In the genomic region with DNA sequence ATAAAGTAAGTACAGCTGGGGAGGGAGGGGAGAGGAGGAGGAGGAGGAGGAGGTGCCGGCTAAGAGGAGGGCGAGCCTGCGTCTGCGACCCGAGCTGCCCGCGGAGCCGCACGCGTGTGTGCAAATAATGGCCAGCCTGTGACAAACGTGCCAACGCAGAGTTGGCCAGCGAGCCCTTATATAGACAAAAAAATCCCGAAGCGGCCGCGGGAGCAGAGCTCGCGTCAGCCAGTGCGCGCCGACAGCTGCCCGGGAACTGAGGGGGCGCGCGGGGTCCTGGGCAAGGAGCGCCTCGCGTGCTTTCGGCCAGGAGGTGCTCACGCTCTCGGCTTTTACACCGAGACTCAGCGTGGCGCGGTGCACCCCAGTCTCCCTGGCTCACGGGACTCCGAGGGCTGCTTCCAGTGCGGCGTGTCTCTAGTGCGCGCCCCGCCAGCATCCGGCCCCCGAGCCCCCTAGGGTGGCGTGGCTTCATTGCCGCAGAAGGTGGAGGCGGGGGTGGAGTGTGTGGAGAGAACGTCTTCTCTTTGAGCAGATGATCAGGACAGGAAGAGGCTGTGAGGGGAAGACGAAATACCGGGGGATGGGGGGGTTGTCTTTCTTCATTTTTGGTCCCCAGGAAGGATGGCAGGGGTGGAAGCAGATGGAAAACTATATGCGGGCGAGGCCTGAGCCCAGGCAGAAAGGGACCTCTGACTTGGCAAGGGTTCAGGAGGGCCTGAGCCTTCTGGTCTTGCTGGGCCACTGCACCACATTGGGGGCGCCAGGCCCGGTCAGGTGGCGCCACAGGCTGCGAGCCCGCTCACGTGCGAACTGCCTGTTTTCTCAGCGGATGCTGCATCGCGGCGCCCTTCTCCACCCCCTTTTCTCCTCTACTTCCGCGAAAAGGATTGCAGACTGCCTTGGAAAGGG, we compare ENCODE assay signal across 8 cellular contexts. TPM values are rescaled to one million over a fixed set of nuclear protein-coding genes. Genes with fewer than 3 reads are reported as not detected.
DNase-seq lines count a peak whose midpoint lies in the region; ATAC-seq lines count a peak whose summit lies in the region.

No MANE protein-coding gene starts in this region.

- H3K4me1 ChIP-seq in CD4-positive, CD25-positive, alpha-beta regulatory T cell (ENCODE audit: control insufficient read depth, insufficient read depth, low read length, poor library complexity, severe bottlenecking): peaks cover 26% of the 10 kb centered on the region
- H3K4me1 ChIP-seq in muscle layer of duodenum (ENCODE audit: control insufficient read depth in 1 of 2, insufficient read depth in 2 of 2, low read length in 2 of 2): no peaks in the 10 kb centered on the region

- H3K27me3 Mint-ChIP-seq in CD4-positive, CD25-positive, alpha-beta regulatory T cell: peaks cover 4% of the 10 kb centered on the region

- ATAC-seq in CD4-positive, CD25-positive, alpha-beta regulatory T cell (ENCODE audit: low read depth in 2 of 2): peak; percentile 80 to 81
- ATAC-seq in GM19463 (IDR thresholded peaks at IDR 0.05; ENCODE audit: unreplicated experiment) (peak; percentile 38), esophagus mucosa (peak; percentile 63)

- no peaks in the 10 kb centered on the region for H3K27me3 ChIP-seq in CD4-positive, CD25-positive, alpha-beta regulatory T cell (ENCODE audit: control insufficient read depth, insufficient read depth, low read length)
- H3K27me3 ChIP-seq in muscle layer of duodenum (ENCODE audit: low read depth, low read length): no peaks in the 10 kb centered on the region

- peak overlapping the region; percentile 92 to 99 (median 94) for H3K4me3 Mint-ChIP-seq in CD4-positive, CD25-positive, alpha-beta regulatory T cell

- no peaks in the 10 kb centered on the region for H3K9me3 ChIP-seq in CD4-positive, CD25-positive, alpha-beta regulatory T cell (ENCODE audit: control insufficient read depth in 2 of 2, low read length in 2 of 2)
- H3K9me3 ChIP-seq in muscle layer of duodenum (ENCODE audit: control insufficient read depth in 1 of 2, low read length in 2 of 2): no peaks in the 10 kb centered on the region

- H3K4me1 Mint-ChIP-seq in CD4-positive, CD25-positive, alpha-beta regulatory T cell: peaks cover 33 to 63% (median 44%) of the 10 kb centered on the region in 4 donors

- peak overlapping the region; percentile 98 to 99 (median 99) for H3K27ac Mint-ChIP-seq in CD4-positive, CD25-positive, alpha-beta regulatory T cell

- peak; percentile 68 to 90 (median 87) for DNase-seq in CD4-positive, CD25-positive, alpha-beta regulatory T cell
- peak; percentile 68 for DNase-seq in HK-2 (ENCODE audit: unreplicated experiment)
- peak; percentile 64 for DNase-seq in NOMO-1 treated with dmso at 0.1 percent for 144 hours (lab: John Stamatoyannopoulos, UW; ENCODE audit: unreplicated experiment)
- DNase-seq in activated T-cell treated with anti-CD3 and anti-CD28 coated beads for 4 hours: peak; percentile 74
- peak; percentile 60 to 62 for DNase-seq in stimulated activated CD8-positive, alpha-beta memory T cell treated with anti-CD3 and anti-CD28 coated beads, Interleukin-7, amount 100 ng/mL, for 1 hour (ENCODE audit: low read depth in 2 of 2)

- peak overlapping the region; percentile 82 for H3K4me3 ChIP-seq in CD4-positive, CD25-positive, alpha-beta regulatory T cell (ENCODE audit: low read depth, low read length)
- peak overlapping the region; percentile 64 to 83 for H3K4me3 ChIP-seq in muscle layer of duodenum (ENCODE audit: low read depth in 1 of 2, low read length in 2 of 2)

- peaks cover 5% of the 10 kb centered on the region for H3K36me3 Mint-ChIP-seq in CD4-positive, CD25-positive, alpha-beta regulatory T cell

- H3K27ac ChIP-seq in CD4-positive, CD25-positive, alpha-beta regulatory T cell (ENCODE audit: insufficient read depth, low read length, poor library complexity, severe bottlenecking): peak overlapping the region; percentile 87
- peak overlapping the region; percentile 95 for H3K27ac ChIP-seq in muscle layer of duodenum (ENCODE audit: low read length)

- H3K9me3 Mint-ChIP-seq in CD4-positive, CD25-positive, alpha-beta regulatory T cell: no peaks in the 10 kb centered on the region

- no peaks in the 10 kb centered on the region for H3K36me3 ChIP-seq in CD4-positive, CD25-positive, alpha-beta regulatory T cell (ENCODE audit: control insufficient read depth, insufficient read depth, low read length)
- H3K36me3 ChIP-seq in muscle layer of duodenum (ENCODE audit: control insufficient read depth in 1 of 2, insufficient read depth in 2 of 2, low read length in 2 of 2): peaks cover 0 to 6% of the 10 kb centered on the region in 2 donors

RNA-seq across cellular contexts. Expression of a gene that starts 0.7 kb away (rescaled TPM):
- total RNA-seq in CD4-positive, CD25-positive, alpha-beta regulatory T cell: 38.5 TPM
- polyA plus RNA-seq in CD4-positive, CD25-positive, alpha-beta regulatory T cell: 10 to 100 TPM; 20.8 to 25.4 (median 22.9) TPM
- total RNA-seq in esophagus mucosa: 52.4 TPM

Comparison
In these comparisons a context has a peak if more than half of its experiments do, and no peak if none do; other contexts are left out.
1. Peak in every context shown above with its lines: DNase-seq, ATAC-seq, H3K4me3 ChIP-seq and H3K27ac ChIP-seq.